8 cellular contexts compared by ENCODE assay signal in genomic region chr11:103055174-103055890, GRCh38. TPM values are rescaled to one million over a fixed set of nuclear protein-coding genes. Genes with fewer than 3 reads are reported as not detected.
DNase-seq lines count a peak whose midpoint lies in the region; ATAC-seq and TF ChIP-seq lines count a peak whose summit lies in the region.

No MANE protein-coding gene starts in this region.

- TF ChIP-seq CTCF in AG04449 (IDR thresholded peaks at IDR 0.05; ENCODE audit: insufficient read depth, low read length, missing control alignments) (peak; percentile 43), mammary epithelial cell (conservative IDR thresholded peaks at IDR 0.05 in 1 of 2, IDR thresholded peaks at IDR 0.05 in 1 of 2; ENCODE audit: extremely low read depth in 1 of 2, insufficient read depth in 1 of 2, low read depth in 1 of 2, low read length in 2 of 2) (peak; percentile 61 to 67)

- CTCF ChIA-PET in AG04449 (lab: Yijun Ruan, JAX) = interaction anchor here (0.6 to 2.8 kb wide), 31 partner anchors 8 to 389 kb away, joined by 3 to 33 read pairs (median 5); no protein-coding TSS in a partner anchor
- CTCF ChIA-PET in mammary epithelial cell (lab: Charles Lee; ENCODE audit: low non-redundant PET) = no interaction called here

- H3K36me3 ChIP-seq in mammary epithelial cell (ENCODE audit: insufficient read depth, low read length) = peaks cover 9% of the 10 kb centered on the region

- in situ Hi-C loops in mammary epithelial cell (cut with MboI; ENCODE audit: low sequenced_read_pairs in 2 of 2) = loop anchor here in 1 of 2 donors (10.0 kb wide), 1 partner anchor 321 kb away; no protein-coding TSS in a partner anchor

- WGBS in mammary epithelial cell (ENCODE audit: low coverage, missing lambda C conversion rate) = 55% methylated on average over 3 of the region's 3 CpGs

- H3K4me1 ChIP-seq in mammary epithelial cell (ENCODE audit: insufficient read depth, low read length) = no peaks in the 10 kb centered on the region

- peak; percentile 60 for ATAC-seq in HG02642 (IDR thresholded peaks at IDR 0.05; ENCODE audit: poor library complexity, unreplicated experiment)

- no peak overlapping the region for H3K4me2 ChIP-seq in mammary epithelial cell (ENCODE audit: insufficient read depth, low read depth, low read length)

- H2AFZ ChIP-seq in mammary epithelial cell (ENCODE audit: low read depth, low read length) = no peak overlapping the region

- H3K79me2 ChIP-seq in mammary epithelial cell (ENCODE audit: insufficient read depth, low read length) = no peaks in the 10 kb centered on the region

- no peaks in the 10 kb centered on the region for H3K27me3 ChIP-seq in mammary epithelial cell (ENCODE audit: insufficient read depth, low read length)

- DNase-seq in AG04449 (ENCODE audit: low read depth, low spot score) (no peak), GM04504 (ENCODE audit: low read depth) (peak; percentile 21), NCI-H345 treated with DMSO at 0.1 percent for 48 hours (lab: John Stamatoyannopoulos, UW; ENCODE audit: unreplicated experiment) (peak; percentile 22), mammary epithelial cell (peak; percentile 33), medulla oblongata (ENCODE audit: extremely low spot score) (peak; percentile 61), mesenteric fat pad (ENCODE audit: low spot score) (no peak), activated gamma-delta T cell (lab: John Stamatoyannopoulos, UW) (no peak)

- POLR2A ChIA-PET in AG04449 (lab: Yijun Ruan, JAX) = no interaction called here

- dilution Hi-C loops in mammary epithelial cell (cut with HindIII; ENCODE audit: low sequenced_read_pairs) = no loop called here

- no peak overlapping the region for H3K27ac ChIP-seq in mammary epithelial cell (ENCODE audit: insufficient read depth, low read depth, low read length)

- no peak overlapping the region for H3K4me3 ChIP-seq in AG04449 (ENCODE audit: low read depth, low read length)
- H3K4me3 ChIP-seq in mammary epithelial cell (replicated peaks in 1 of 3; ENCODE audit: insufficient read depth in 1 of 3, low read depth in 2 of 3, low read length in 3 of 3) = no peak overlapping the region

- H4K20me1 ChIP-seq in mammary epithelial cell (ENCODE audit: insufficient read depth, low read length) = no peaks in the 10 kb centered on the region

- no TSS peak for BruUV-seq in mammary epithelial cell (replicated peaks; lab: Mats Ljungman, UMichigan)

- no peaks in the 10 kb centered on the region for H3K9me3 ChIP-seq in mammary epithelial cell (replicated peaks; ENCODE audit: insufficient read depth, low read length)

- no peak overlapping the region for H3K9ac ChIP-seq in mammary epithelial cell (ENCODE audit: insufficient read depth, low read length)

- intact Hi-C loops in mammary epithelial cell (cut with micrococcal nuclease) = loop anchor here (1.0 to 2.0 kb wide), 5 partner anchors 19 to 322 kb away; no protein-coding TSS in a partner anchor

RNA-seq across cellular contexts. Expression of gene DCUN1D5, which starts 36.6 kb away (rescaled TPM):
- total RNA-seq in mammary epithelial cell = 10 to 100 TPM; 66.1 to 71.2 TPM
- 63.5 TPM for polyA plus RNA-seq in mammary epithelial cell
- 33.0 TPM for polyA minus RNA-seq in mammary epithelial cell
- total RNA-seq in mesenteric fat pad = 22.1 TPM

RNA-seq across cellular contexts. Expression of gene DYNC2H1, which starts 53.9 kb away (rescaled TPM):
- total RNA-seq in mammary epithelial cell (10 to 100 TPM; 32.5 to 38.3 TPM), mesenteric fat pad (16.6 TPM)
- 12.9 TPM for polyA plus RNA-seq in mammary epithelial cell
- 17.5 TPM for polyA minus RNA-seq in mammary epithelial cell

Comparison
In these comparisons a context has a peak if more than half of its experiments do, and no peak if none do; other contexts are left out.
1. DNase-seq: peak in GM04504 (single experiment), NCI-H345 treated with DMSO at 0.1 percent for 48 hours (single experiment), mammary epithelial cell (single experiment) and medulla oblongata (single experiment); none in AG04449 (single experiment), mesenteric fat pad (single experiment) and activated gamma-delta T cell (single experiment).